8 cellular contexts compared by ENCODE assay signal in genomic region chr16:20899503-20900298, GRCh38. TPM values are rescaled to one million over a fixed set of nuclear protein-coding genes. Genes with fewer than 3 reads are reported as not detected.
DNase-seq lines count a peak whose midpoint lies in the region; ATAC-seq and TF ChIP-seq lines count a peak whose summit lies in the region.

No MANE protein-coding gene starts in this region.

- POLR2A ChIA-PET in Panc1 (lab: Charles Lee) = interaction anchor here (0.6 to 1.0 kb wide), 6 partner anchors 15 to 499 kb away, joined by 4 to 16 read pairs (median 4); partner anchors contain the start of gene ACSM3

- CTCF ChIA-PET in Panc1 (lab: Charles Lee) = no interaction called here

- peak overlapping the region; percentile 97 to 100 (median 99) for H3K27ac Mint-ChIP-seq in naive B cell

- ATAC-seq in GM18909 (IDR thresholded peaks at IDR 0.05; ENCODE audit: poor library complexity, unreplicated experiment) = peak; percentile 2
- ATAC-seq in Panc1 = no peak
- ATAC-seq in naive B cell (ENCODE audit: low read depth in 2 of 2) = peak in 1 of 2 donors; percentile 3
- ATAC-seq in HG03457 (IDR thresholded peaks at IDR 0.05; ENCODE audit: unreplicated experiment) = no peak

- TF ChIP-seq CTCF in Panc1 (IDR thresholded peaks at IDR 0.05) = no peak

- H3K9me3 Mint-ChIP-seq in naive B cell = peaks cover 0 to 4% (median 0%) of the 10 kb centered on the region in 7 donors

- intact Hi-C loops in Panc1 (cut with micrococcal nuclease; ENCODE audit: unreplicated experiment) = no loop called here

- no peaks in the 10 kb centered on the region for H3K36me3 Mint-ChIP-seq in naive B cell

- H3K4me3 ChIP-seq in Panc1 (ENCODE audit: low read depth in 2 of 2, low read length in 2 of 2) (peak overlapping the region; percentile 82 to 91), ectodermal cell (ENCODE audit: insufficient read depth, low read depth, low read length) (peak overlapping the region; percentile 93)

- H3K4me1 ChIP-seq in Panc1 (ENCODE audit: control insufficient read depth, insufficient read depth, low read length) (peaks cover 48% of the 10 kb centered on the region), ectodermal cell (ENCODE audit: control insufficient read depth, insufficient read depth, low read length) (no peaks in the 10 kb centered on the region)

- H3K27me3 Mint-ChIP-seq in naive B cell = no peaks in the 10 kb centered on the region

- H3K4me3 Mint-ChIP-seq in naive B cell = peak overlapping the region; percentile 94 to 100 (median 98)

- H3K27ac ChIP-seq in Panc1 (ENCODE audit: low read length) (peak overlapping the region; percentile 84), ectodermal cell (ENCODE audit: insufficient read depth, low read depth, low read length, poor library complexity, severe bottlenecking) (no peak overlapping the region)

- DNase-seq in Panc1 (ENCODE audit: low read depth, low spot score) (no peak), naive B cell (no peak), inferior parietal cortex (ENCODE audit: extremely low spot score) (no peak), NCI-H2171 (lab: John Stamatoyannopoulos, UW) (no peak), mesenteric fat pad (ENCODE audit: low spot score) (no peak)

- WGBS in ectodermal cell, 2 experiments = 1% methylated on average over 17 to 19 of the region's 23 CpGs

- BruUV-seq in Panc1 (replicated peaks; lab: Mats Ljungman, UMichigan) = no TSS peak

- H3K9me3 ChIP-seq in Panc1 (ENCODE audit: control insufficient read depth, insufficient read depth, low read depth, low read length) (no peaks in the 10 kb centered on the region), ectodermal cell (ENCODE audit: control insufficient read depth, low read length) (no peaks in the 10 kb centered on the region)

- H3K36me3 ChIP-seq in Panc1 (ENCODE audit: control insufficient read depth, insufficient read depth, low read length) = peaks cover 3% of the 10 kb centered on the region
- peaks cover 4% of the 10 kb centered on the region for H3K36me3 ChIP-seq in ectodermal cell (ENCODE audit: control insufficient read depth, insufficient read depth, low read length)

- peaks cover 56 to 69% (median 56%) of the 10 kb centered on the region in 3 donors for H3K4me1 Mint-ChIP-seq in naive B cell

- in situ Hi-C loops in Panc1 (cut with HindIII; ENCODE audit: low pct_unique_long_range_greater_than_20kb, low sequenced_read_pairs) = no loop called here

- H3K27me3 ChIP-seq in Panc1 (ENCODE audit: control insufficient read depth, insufficient read depth, low read length) (no peaks in the 10 kb centered on the region), ectodermal cell (ENCODE audit: control insufficient read depth, insufficient read depth, low read length, poor library complexity, severe bottlenecking) (no peaks in the 10 kb centered on the region)

RNA-seq across cellular contexts. Expression of gene DCUN1D3, which starts 0.5 kb away (rescaled TPM):
- total RNA-seq in Panc1 (2021; ENCODE audit: unreplicated experiment) = 23.5 TPM
- 7.7 TPM for polyA plus RNA-seq in Panc1 (2012; ENCODE audit: insufficient read length)
- polyA plus RNA-seq in ectodermal cell (2013, experiment 1 of 4) = 10.8 TPM
- 16.1 TPM for polyA plus RNA-seq in ectodermal cell (2013, experiment 2 of 4)
- polyA plus RNA-seq in ectodermal cell (2013, experiment 3 of 4) = 5.9 TPM
- 6.6 TPM for polyA plus RNA-seq in ectodermal cell (2013, experiment 4 of 4)
- polyA plus RNA-seq in naive B cell (ENCODE audit: low read depth in 6 of 6) = 1 to 10 TPM in 1 of 6 donors, under 1 TPM in 4, not detected in 1; 0.38 to 1.1 (median 0.52) TPM
- total RNA-seq in mesenteric fat pad = 187 TPM

RNA-seq across cellular contexts. Expression of gene LYRM1, which starts 0.9 kb away (rescaled TPM):
- total RNA-seq in Panc1 (2021; ENCODE audit: unreplicated experiment) (30.7 TPM), mesenteric fat pad (42.0 TPM)
- polyA plus RNA-seq in Panc1 (2012; ENCODE audit: insufficient read length) = 26.4 TPM
- polyA plus RNA-seq in ectodermal cell (2013, experiment 1 of 4) = 32.2 TPM
- polyA plus RNA-seq in ectodermal cell (2013, experiment 2 of 4) = 35.8 TPM
- polyA plus RNA-seq in ectodermal cell (2013, experiment 3 of 4) = 31.3 TPM
- polyA plus RNA-seq in ectodermal cell (2013, experiment 4 of 4) = 36.0 TPM
- polyA plus RNA-seq in naive B cell (ENCODE audit: low read depth in 6 of 6) = 10 to 100 TPM; 44.8 to 82.9 (median 52.9) TPM
